Comparison of ENCODE assay signal across 17 cellular contexts in the genomic region with DNA sequence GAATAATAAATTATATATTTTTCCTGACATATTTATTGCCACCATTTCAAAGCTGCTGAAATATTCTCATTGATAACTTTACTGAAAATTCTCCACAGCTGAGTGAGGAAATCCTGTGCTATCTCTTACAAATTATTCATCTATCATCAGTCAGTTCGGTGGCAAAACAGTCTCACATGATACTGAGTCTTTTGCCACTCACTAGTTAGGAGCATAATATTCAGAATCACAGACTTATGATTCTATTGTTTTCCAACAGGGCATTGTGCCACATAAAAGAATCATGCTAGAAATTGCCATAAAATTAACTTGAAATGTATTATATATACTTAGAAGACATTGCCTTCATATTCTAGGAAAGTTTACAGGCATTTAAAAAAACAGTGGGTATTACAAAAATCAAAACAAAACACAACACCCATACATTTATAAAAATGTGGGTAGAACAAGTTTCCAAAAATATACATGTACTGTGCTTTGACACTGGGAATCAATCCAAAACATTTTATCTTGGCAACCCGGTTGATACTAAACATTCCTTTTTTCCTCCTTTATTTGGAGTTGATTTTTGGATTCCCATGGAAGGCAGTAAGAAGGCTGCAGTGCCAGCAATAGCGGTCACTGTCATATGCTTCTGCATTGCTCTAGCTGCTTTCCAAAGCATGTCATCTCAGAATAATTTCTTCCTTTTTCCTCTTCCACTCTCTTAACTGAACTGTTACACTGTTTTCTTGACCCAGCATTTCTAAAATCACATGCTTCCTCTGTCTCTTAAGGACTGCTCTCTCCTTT. TPM values are rescaled to one million over a fixed set of nuclear protein-coding genes. Genes with fewer than 3 reads are reported as not detected.
DNase-seq lines count a peak whose midpoint lies in the region; ATAC-seq and TF ChIP-seq lines count a peak whose summit lies in the region.
"Had no signal": no experiment of that assay in that cellular context is flagged by ENCODE, and none has a peak within 500 bp of the region (broad histone marks: within the 10 kb centered on the region; RNA-seq: fewer than 3 reads in every experiment).

No MANE protein-coding gene starts in this region.

- peak; percentile 82 for DNase-seq in EH (ENCODE audit: low read depth)
- peak; percentile 21 for DNase-seq in cerebellar cortex (ENCODE audit: low spot score)
- no peak for DNase-seq in heart left ventricle
- no peak for DNase-seq in retinal pigment epithelial cell (ENCODE audit: low read depth)
- no peak for DNase-seq in Ammon's horn (ENCODE audit: low spot score)
- DNase-seq in natural killer cell treated with Interleukin-12 subunit alpha and Interleukin-12 subunit beta and Interleukin-15 and Interleukin-18, amount 100 ng/mL, for 72 hours (ENCODE audit: low spot score): no peak
- no peak for DNase-seq in natural killer cell
- DNase-seq in CD1c-positive myeloid dendritic cell (ENCODE audit: extremely low spot score): no peak
- DNase-seq: activated CD4-positive, alpha-beta T cell treated with anti-CD3 and anti-CD28 coated beads, Interleukin-2, amount 10 ng/mL, durations not matched to agents 24 days and 14 days; activated naive CD8-positive, alpha-beta T cell treated with anti-CD3 and anti-CD28 coated beads, Interleukin-2, amount 50 U/mL, for 24 hours; activated T-cell treated with anti-CD3 and anti-CD28 coated beads, Interleukin-2, amount 50 U/mL, for 24 hours; DMS53; effector CD8-positive, alpha-beta T cell; islet precursor cell; NCI-H2029; NCI-H774 had no signal

- 5 to 8% (median 7%) methylated on average over 3 of the region's 3 CpGs for WGBS in heart left ventricle, 4 donors

- H3K27me3 ChIP-seq in heart left ventricle: no peaks in the 10 kb centered on the region

- peak; percentile 56 to 72 (median 62) for ATAC-seq in heart left ventricle
- ATAC-seq in natural killer cell treated with Interleukin-12 subunit alpha and Interleukin-12 subunit beta and Interleukin-15 and Interleukin-18, amount 100 ng/mL, for 72 hours: no peak
- ATAC-seq in natural killer cell: no peak
- ATAC-seq: activated naive CD8-positive, alpha-beta T cell treated with anti-CD3 and anti-CD28 coated beads, Interleukin-2, amount 50 U/mL, for 24 hours had no signal

- peak overlapping the region; percentile 5 to 74 (median 52) for H3K27ac ChIP-seq in heart left ventricle

- peaks cover 0 to 19% (median 0%) of the 10 kb centered on the region in 9 donors for H3K36me3 ChIP-seq in heart left ventricle

- H3K27ac Mint-ChIP-seq in natural killer cell treated with Interleukin-12 subunit alpha and Interleukin-12 subunit beta and Interleukin-15 and Interleukin-18, amount 100 ng/mL, for 72 hours: no peak overlapping the region
- H3K27ac Mint-ChIP-seq in natural killer cell: no peak overlapping the region
- H3K27ac Mint-ChIP-seq: activated CD4-positive, alpha-beta T cell treated with anti-CD3 and anti-CD28 coated beads, Interleukin-2, amount 10 ng/mL, durations not matched to agents 24 days and 14 days; activated naive CD8-positive, alpha-beta T cell treated with anti-CD3 and anti-CD28 coated beads, Interleukin-2, amount 50 U/mL, for 24 hours; activated T-cell treated with anti-CD3 and anti-CD28 coated beads, Interleukin-2, amount 50 U/mL, for 24 hours; T-helper 2 cell treated with Interferon-gamma antibody and Interleukin-4, amounts not matched to agents 5 μg/mL and 100 μg/mL, for 36 hours had no signal

- intact Hi-C loops in heart left ventricle (cut with DNase I): loop anchor here in 1 of 10 donors (5.0 kb wide), 1 partner anchor 316 kb away; no protein-coding TSS in a partner anchor
- intact Hi-C loops in natural killer cell (cut with micrococcal nuclease): no loop called here

- TF ChIP-seq POLR2A in heart left ventricle (IDR thresholded peaks at IDR 0.05): no peak

- no peaks in the 10 kb centered on the region for H3K9me3 Mint-ChIP-seq in natural killer cell treated with Interleukin-12 subunit alpha and Interleukin-12 subunit beta and Interleukin-15 and Interleukin-18, amount 100 ng/mL, for 72 hours
- no peaks in the 10 kb centered on the region for H3K9me3 Mint-ChIP-seq in natural killer cell
- H3K9me3 Mint-ChIP-seq: activated CD4-positive, alpha-beta T cell treated with anti-CD3 and anti-CD28 coated beads, Interleukin-2, amount 10 ng/mL, durations not matched to agents 24 days and 14 days; activated naive CD8-positive, alpha-beta T cell treated with anti-CD3 and anti-CD28 coated beads, Interleukin-2, amount 50 U/mL, for 24 hours; activated T-cell treated with anti-CD3 and anti-CD28 coated beads, Interleukin-2, amount 50 U/mL, for 24 hours; T-helper 2 cell treated with Interferon-gamma antibody and Interleukin-4, amounts not matched to agents 5 μg/mL and 100 μg/mL, for 36 hours had no signal

- no peaks in the 10 kb centered on the region for H3K9me3 ChIP-seq in heart left ventricle

- peak in 5 of 12 donors; percentile 8 to 41 (median 21) for TF ChIP-seq CTCF in heart left ventricle (IDR thresholded peaks at IDR 0.05)
- TF ChIP-seq CTCF in retinal pigment epithelial cell (conservative IDR thresholded peaks at IDR 0.05; ENCODE audit: low read depth, low read length): peak; percentile 23
- no peak for TF ChIP-seq CTCF in natural killer cell (IDR thresholded peaks at IDR 0.05)

- peaks cover 9% of the 10 kb centered on the region for H3K36me3 Mint-ChIP-seq in natural killer cell treated with Interleukin-12 subunit alpha and Interleukin-12 subunit beta and Interleukin-15 and Interleukin-18, amount 100 ng/mL, for 72 hours
- no peaks in the 10 kb centered on the region for H3K36me3 Mint-ChIP-seq in natural killer cell

- H3K4me3 Mint-ChIP-seq in natural killer cell treated with Interleukin-12 subunit alpha and Interleukin-12 subunit beta and Interleukin-15 and Interleukin-18, amount 100 ng/mL, for 72 hours: no peak overlapping the region
- H3K4me3 Mint-ChIP-seq in natural killer cell: no peak overlapping the region
- H3K4me3 Mint-ChIP-seq: activated CD4-positive, alpha-beta T cell treated with anti-CD3 and anti-CD28 coated beads, Interleukin-2, amount 10 ng/mL, durations not matched to agents 24 days and 14 days; activated naive CD8-positive, alpha-beta T cell treated with anti-CD3 and anti-CD28 coated beads, Interleukin-2, amount 50 U/mL, for 24 hours; activated T-cell treated with anti-CD3 and anti-CD28 coated beads, Interleukin-2, amount 50 U/mL, for 24 hours; T-helper 2 cell treated with Interferon-gamma antibody and Interleukin-4, amounts not matched to agents 5 μg/mL and 100 μg/mL, for 36 hours had no signal

- H3K4me3 ChIP-seq in heart left ventricle: no peak overlapping the region
- H3K4me3 ChIP-seq in retinal pigment epithelial cell (ENCODE audit: low read length): no peak overlapping the region

- H3K4me1 Mint-ChIP-seq in natural killer cell treated with Interleukin-12 subunit alpha and Interleukin-12 subunit beta and Interleukin-15 and Interleukin-18, amount 100 ng/mL, for 72 hours (ENCODE audit: low read depth in 2 of 2): peaks cover 3 to 4% of the 10 kb centered on the region in 2 donors
- H3K4me1 Mint-ChIP-seq in natural killer cell: no peaks in the 10 kb centered on the region

- peaks cover 0 to 25% (median 19%) of the 10 kb centered on the region in 12 donors for H3K4me1 ChIP-seq in heart left ventricle

- no peaks in the 10 kb centered on the region for H3K27me3 Mint-ChIP-seq in natural killer cell treated with Interleukin-12 subunit alpha and Interleukin-12 subunit beta and Interleukin-15 and Interleukin-18, amount 100 ng/mL, for 72 hours
- H3K27me3 Mint-ChIP-seq in natural killer cell (ENCODE audit: low read depth in 2 of 2): no peaks in the 10 kb centered on the region
- H3K27me3 Mint-ChIP-seq: activated CD4-positive, alpha-beta T cell treated with anti-CD3 and anti-CD28 coated beads, Interleukin-2, amount 10 ng/mL, durations not matched to agents 24 days and 14 days; activated naive CD8-positive, alpha-beta T cell treated with anti-CD3 and anti-CD28 coated beads, Interleukin-2, amount 50 U/mL, for 24 hours; activated T-cell treated with anti-CD3 and anti-CD28 coated beads, Interleukin-2, amount 50 U/mL, for 24 hours had no signal

RNA-seq across cellular contexts. Expression of a gene that starts 42.5 kb away (rescaled TPM):
- total RNA-seq in heart left ventricle (10 to 100 TPM in 7 of 9 donors, 1 to 10 TPM in 2; 6.0 to 28.9 (median 13.2) TPM), natural killer cell (100 to 1,000 TPM; 172 to 190 (median 179) TPM)
- 10 to 100 TPM in 1 of 2 donors, 1 to 10 TPM in 1; 8.3 to 24.2 TPM for polyA plus RNA-seq in heart left ventricle
- 100 to 1,000 TPM in 1 of 2 donors, 10 to 100 TPM in 1; 74.7 to 113 TPM for total RNA-seq in natural killer cell treated with Interleukin-12 subunit alpha and Interleukin-12 subunit beta and Interleukin-15 and Interleukin-18, amount 100 ng/mL, for 72 hours

Comparison
In these comparisons a context has a peak if more than half of its experiments do, and no peak if none do; other contexts are left out.
1. DNase-seq: peak in EH (single experiment) and cerebellar cortex (single experiment); none in heart left ventricle (0 of 5), retinal pigment epithelial cell (single experiment), Ammon's horn (single experiment), natural killer cell treated with Interleukin-12 subunit alpha and Interleukin-12 subunit beta and Interleukin-15 and Interleukin-18, amount 100 ng/mL, for 72 hours (single experiment), natural killer cell (single experiment) and CD1c-positive myeloid dendritic cell (single experiment).
2. ATAC-seq: peak in heart left ventricle (4 of 4); none in natural killer cell treated with Interleukin-12 subunit alpha and Interleukin-12 subunit beta and Interleukin-15 and Interleukin-18, amount 100 ng/mL, for 72 hours (0 of 2) and natural killer cell (0 of 3).